33 cellular contexts compared by ENCODE assay signal in the genomic region with DNA sequence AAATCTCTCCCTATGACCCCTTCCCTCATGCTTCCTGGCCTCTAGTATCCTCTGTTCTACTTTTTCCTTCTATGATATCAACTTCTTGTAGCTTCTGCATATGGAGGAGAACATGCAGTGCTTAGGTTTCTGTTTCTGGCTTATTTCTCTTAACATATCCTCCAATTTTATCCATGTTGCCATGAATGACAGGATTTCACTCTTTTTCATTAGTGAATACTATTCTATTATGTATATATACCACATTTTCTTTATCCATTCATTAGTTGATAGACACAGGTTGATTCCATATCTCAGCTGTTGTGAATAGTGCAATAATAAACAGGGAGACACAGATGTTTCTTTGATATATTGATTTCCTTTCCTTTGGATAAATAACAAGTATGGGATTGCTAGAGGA.
A peak's percentile ranks its signal among the peaks of the same experiment; 100 is the strongest.
DNase-seq lines count a peak whose midpoint lies in the region; ATAC-seq and TF ChIP-seq lines count a peak whose summit lies in the region.
"Had no signal": no experiment of that assay in that cellular context is flagged by ENCODE, and none has a peak within 500 bp of the region (broad histone marks: within the 10 kb centered on the region; RNA-seq: fewer than 3 reads in every experiment).

No MANE protein-coding gene starts in this region.

- no peaks in the 10 kb centered on the region for H4K20me1 ChIP-seq in SK-N-SH (ENCODE audit: insufficient read depth)
- no peaks in the 10 kb centered on the region for H4K20me1 ChIP-seq in GM23248 (ENCODE audit: insufficient read depth)
- H4K20me1 ChIP-seq: BLaER1; BLaER1 treated with 17β-estradiol and CSF1 and Interleukin-3, amounts not matched to agents 10 nM and 100 nM had no signal

- H3K36me3 ChIP-seq in SK-N-SH (replicated peaks in 1 of 2; ENCODE audit: control insufficient read depth in 1 of 2, insufficient read depth in 2 of 2, low read length in 1 of 2) = no peaks in the 10 kb centered on the region
- H3K36me3 ChIP-seq in GM23248 (ENCODE audit: low read depth) = no peaks in the 10 kb centered on the region
- H3K36me3 ChIP-seq: BE2C; BLaER1; BLaER1 treated with 17β-estradiol and CSF1 and Interleukin-3, amounts not matched to agents 10 nM and 100 nM had no signal

- no peak overlapping the region for H3K4me2 ChIP-seq in SK-N-SH
- no peak overlapping the region for H3K4me2 ChIP-seq in GM23248 (ENCODE audit: unreplicated experiment)
- H3K4me2 ChIP-seq: A549; BLaER1; BLaER1 treated with 17β-estradiol and CSF1 and Interleukin-3, amounts not matched to agents 10 nM and 100 nM had no signal

- H3K4me1 Mint-ChIP-seq in T-helper 17 cell (no peaks in the 10 kb centered on the region), nephron progenitor cell (peaks cover 23% of the 10 kb centered on the region)
- H3K4me1 Mint-ChIP-seq in activated CD4-positive, alpha-beta T cell treated with anti-CD3 and anti-CD28 coated beads, Interleukin-2, amount 10 ng/mL, durations not matched to agents 24 days and 14 days = no peaks in the 10 kb centered on the region
- H3K4me1 Mint-ChIP-seq: CD4-positive, alpha-beta memory T cell; CD4-positive, CD25-positive, alpha-beta regulatory T cell; CD8-positive, alpha-beta memory T cell had no signal

- no peaks in the 10 kb centered on the region for H3K27me3 Mint-ChIP-seq in T-helper 17 cell
- H3K27me3 Mint-ChIP-seq in nephron progenitor cell (ENCODE audit: low read depth, poor library complexity) = no peaks in the 10 kb centered on the region
- H3K27me3 Mint-ChIP-seq in activated CD4-positive, alpha-beta T cell treated with anti-CD3 and anti-CD28 coated beads, Interleukin-2, amount 10 ng/mL, durations not matched to agents 24 days and 14 days = peaks cover 4% of the 10 kb centered on the region
- H3K27me3 Mint-ChIP-seq: B cell; CD4-positive, alpha-beta T cell; CD8-positive, alpha-beta memory T cell had no signal

- in situ Hi-C loops in GM23248 (cut with MboI) = no loop called here

- H3K9me3 ChIP-seq in SK-N-SH (no peaks in the 10 kb centered on the region), T-helper 17 cell (ENCODE audit: control insufficient read depth, low read length, poor library complexity, severe bottlenecking) (no peaks in the 10 kb centered on the region), GM23248 (ENCODE audit: low read depth) (no peaks in the 10 kb centered on the region)
- H3K9me3 ChIP-seq: A549, BE2C had no signal

- TF ChIP-seq CTCF in SK-N-SH (IDR thresholded peaks at IDR 0.05) = no peak
- TF ChIP-seq CTCF in nephron progenitor cell (IDR thresholded peaks at IDR 0.05) = no peak

- ATAC-seq in SK-N-SH treated with all-trans-retinoic acid at 6 μM for 48 hours (no peak), T-helper 17 cell (no peak)
- ATAC-seq: A549; CD8-positive, alpha-beta T cell had no signal

- H3K27ac Mint-ChIP-seq in T-helper 17 cell (peak overlapping the region; percentile 27), nephron progenitor cell (peak overlapping the region; percentile 3)
- H3K27ac Mint-ChIP-seq in activated CD4-positive, alpha-beta T cell treated with anti-CD3 and anti-CD28 coated beads, Interleukin-2, amount 10 ng/mL, durations not matched to agents 24 days and 14 days = no peak overlapping the region
- H3K27ac Mint-ChIP-seq: B cell; CD14-positive monocyte; CD4-positive, alpha-beta memory T cell; CD4-positive, alpha-beta T cell; CD8-positive, alpha-beta memory T cell; CD8-positive, alpha-beta T cell had no signal

- H3K9ac ChIP-seq in SK-N-SH = no peak overlapping the region
- no peak overlapping the region for H3K9ac ChIP-seq in GM23248
- H3K9ac ChIP-seq: BLaER1; BLaER1 treated with 17β-estradiol and CSF1 and Interleukin-3, amounts not matched to agents 10 nM and 100 nM had no signal

- peaks cover 2% of the 10 kb centered on the region for H3K36me3 Mint-ChIP-seq in T-helper 17 cell (ENCODE audit: low read depth)
- H3K36me3 Mint-ChIP-seq in nephron progenitor cell (ENCODE audit: low read depth) = peaks cover 4% of the 10 kb centered on the region
- H3K36me3 Mint-ChIP-seq in activated CD4-positive, alpha-beta T cell treated with anti-CD3 and anti-CD28 coated beads, Interleukin-2, amount 10 ng/mL, durations not matched to agents 24 days and 14 days (ENCODE audit: low read depth) = peaks cover 3% of the 10 kb centered on the region
- H3K36me3 Mint-ChIP-seq: CD8-positive, alpha-beta T cell had no signal

- H3K27ac ChIP-seq in SK-N-SH (ENCODE audit: low read depth in 2 of 2, low read length in 1 of 2) (no peak overlapping the region), GM23248 (no peak overlapping the region)
- H3K27ac ChIP-seq: 22Rv1; A549; BLaER1; BLaER1 treated with 17β-estradiol and CSF1 and Interleukin-3, amounts not matched to agents 10 nM and 100 nM; C4-2B had no signal

- H3K9me3 Mint-ChIP-seq in nephron progenitor cell = peaks cover 15% of the 10 kb centered on the region
- peaks cover 14% of the 10 kb centered on the region for H3K9me3 Mint-ChIP-seq in activated CD4-positive, alpha-beta T cell treated with anti-CD3 and anti-CD28 coated beads, Interleukin-2, amount 10 ng/mL, durations not matched to agents 24 days and 14 days

- H3K79me2 ChIP-seq in SK-N-SH (ENCODE audit: insufficient read depth) (no peaks in the 10 kb centered on the region), GM23248 (ENCODE audit: insufficient read depth) (no peaks in the 10 kb centered on the region)

- no peak overlapping the region for H2AFZ ChIP-seq in SK-N-SH (ENCODE audit: low read depth)
- no peak overlapping the region for H2AFZ ChIP-seq in GM23248

- no peak for TF ChIP-seq EP300 in SK-N-SH (IDR thresholded peaks at IDR 0.05; ENCODE audit: borderline replicate concordance in 1 of 2, low read depth in 1 of 2, low read length in 1 of 2)

- H3K4me3 ChIP-seq in SK-N-SH (ENCODE audit: low read depth in 2 of 2, low read length in 1 of 2) (no peak overlapping the region), GM23248 (no peak overlapping the region)
- H3K4me3 ChIP-seq: A549; BLaER1; BLaER1 treated with 17β-estradiol and CSF1 and Interleukin-3, amounts not matched to agents 10 nM and 100 nM had no signal

- no peak for DNase-seq in SK-N-SH
- no peak for DNase-seq in T-helper 17 cell
- no peak for DNase-seq in nephron progenitor cell
- no peak for DNase-seq in GM23248
- no peak for DNase-seq in activated CD4-positive, alpha-beta T cell treated with anti-CD3 and anti-CD28 coated beads, Interleukin-2, amount 10 ng/mL, durations not matched to agents 24 days and 14 days
- DNase-seq: 8988T; ACHN; AML-193; BE2C; C1 segment of cervical spinal cord; Caco-2; Calu3; CD4-positive, alpha-beta memory T cell; CD4-positive, alpha-beta T cell; CD4-positive, CD25-positive, alpha-beta regulatory T cell; CD8-positive, alpha-beta memory T cell; CD8-positive, alpha-beta T cell; COR-L47; DMS 273 treated with DMSO at 0.1 percent for 48 hours; DMS153; DMS53; DMS79; DMS79 treated with DMSO at 0.1 percent for 48 hours; DND-41; EL had no signal

- intact Hi-C loops in activated CD4-positive, alpha-beta T cell treated with anti-CD3 and anti-CD28 coated beads, Interleukin-2, amount 10 ng/mL, durations not matched to agents 24 days and 14 days (cut with micrococcal nuclease) = no loop called here

- no peak for TF ChIP-seq RAD21 in SK-N-SH (IDR thresholded peaks at IDR 0.05; ENCODE audit: low read length)

- no peaks in the 10 kb centered on the region for H3K4me1 ChIP-seq in SK-N-SH (ENCODE audit: control insufficient read depth in 1 of 2, insufficient read depth in 2 of 2, low read depth in 1 of 2, low read length in 1 of 2)
- no peaks in the 10 kb centered on the region for H3K4me1 ChIP-seq in GM23248 (ENCODE audit: insufficient read depth)
- H3K4me1 ChIP-seq: BE2C; BLaER1; BLaER1 treated with 17β-estradiol and CSF1 and Interleukin-3, amounts not matched to agents 10 nM and 100 nM had no signal

- H3K9me2 ChIP-seq in SK-N-SH = no peaks in the 10 kb centered on the region
- H3K9me2 ChIP-seq in GM23248 (ENCODE audit: insufficient read depth) = no peaks in the 10 kb centered on the region

- H3K4me3 Mint-ChIP-seq in T-helper 17 cell (no peak overlapping the region), nephron progenitor cell (no peak overlapping the region)
- no peak overlapping the region for H3K4me3 Mint-ChIP-seq in activated CD4-positive, alpha-beta T cell treated with anti-CD3 and anti-CD28 coated beads, Interleukin-2, amount 10 ng/mL, durations not matched to agents 24 days and 14 days
- H3K4me3 Mint-ChIP-seq: B cell; CD14-positive monocyte; CD4-positive, alpha-beta memory T cell; CD4-positive, alpha-beta T cell; CD4-positive, CD25-positive, alpha-beta regulatory T cell; CD8-positive, alpha-beta memory T cell; CD8-positive, alpha-beta T cell had no signal

- H3K27me3 ChIP-seq in SK-N-SH (ENCODE audit: insufficient read depth) (no peaks in the 10 kb centered on the region), GM23248 (replicated peaks; ENCODE audit: insufficient read depth) (no peaks in the 10 kb centered on the region)
- H3K27me3 ChIP-seq: BE2C; BLaER1; BLaER1 treated with 17β-estradiol and CSF1 and Interleukin-3, amounts not matched to agents 10 nM and 100 nM had no signal

- H3F3A ChIP-seq in SK-N-SH (replicated peaks; ENCODE audit: insufficient read depth) (no peaks in the 10 kb centered on the region), GM23248 (ENCODE audit: insufficient read depth) (no peaks in the 10 kb centered on the region)

- CTCF ChIA-PET in SK-N-SH (lab: Yijun Ruan, JAX) = no interaction called here

- POLR2A ChIA-PET in SK-N-SH (lab: Yijun Ruan, JAX) = no interaction called here

TF ChIP-seq in SK-N-SH treated with all-trans-retinoic acid at 6 μM for 48 hours, 23 proteins besides CTCF, POLR2A, EP300 and RAD21 (continues in another document):
- no peak for TF ChIP-seq GLIS3 (CRISPR knock-in tag; IDR thresholded peaks at IDR 0.05)
- TF ChIP-seq ZNF8 (CRISPR knock-in tag; IDR thresholded peaks at IDR 0.05) = peak; percentile 69; the same call in 1 of the 2 replicates
- peak; percentile 60; the same call in 1 of the 2 replicates for TF ChIP-seq ZNF70 (CRISPR knock-in tag; IDR thresholded peaks at IDR 0.05)

TF ChIP-seq in SK-N-SH, 30 proteins besides CTCF, POLR2A, EP300 and RAD21 (continues in another document):
- TF ChIP-seq MXI1 (IDR thresholded peaks at IDR 0.05; ENCODE audit: low read depth, low read length) (no peak), GATA2 (CRISPR knock-in tag; IDR thresholded peaks at IDR 0.05) (no peak)
- TF ChIP-seq, protein P1, sequence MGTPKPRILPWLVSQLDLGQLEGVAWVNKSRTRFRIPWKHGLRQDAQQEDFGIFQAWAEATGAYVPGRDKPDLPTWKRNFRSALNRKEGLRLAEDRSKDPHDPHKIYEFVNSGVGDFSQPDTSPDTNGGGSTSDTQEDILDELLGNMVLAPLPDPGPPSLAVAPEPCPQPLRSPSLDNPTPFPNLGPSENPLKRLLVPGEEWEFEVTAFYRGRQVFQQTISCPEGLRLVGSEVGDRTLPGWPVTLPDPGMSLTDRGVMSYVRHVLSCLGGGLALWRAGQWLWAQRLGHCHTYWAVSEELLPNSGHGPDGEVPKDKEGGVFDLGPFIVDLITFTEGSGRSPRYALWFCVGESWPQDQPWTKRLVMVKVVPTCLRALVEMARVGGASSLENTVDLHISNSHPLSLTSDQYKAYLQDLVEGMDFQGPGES (IDR thresholded peaks at IDR 0.05; ENCODE audit: low read depth, low read length) = no peak
